In the genomic region with DNA sequence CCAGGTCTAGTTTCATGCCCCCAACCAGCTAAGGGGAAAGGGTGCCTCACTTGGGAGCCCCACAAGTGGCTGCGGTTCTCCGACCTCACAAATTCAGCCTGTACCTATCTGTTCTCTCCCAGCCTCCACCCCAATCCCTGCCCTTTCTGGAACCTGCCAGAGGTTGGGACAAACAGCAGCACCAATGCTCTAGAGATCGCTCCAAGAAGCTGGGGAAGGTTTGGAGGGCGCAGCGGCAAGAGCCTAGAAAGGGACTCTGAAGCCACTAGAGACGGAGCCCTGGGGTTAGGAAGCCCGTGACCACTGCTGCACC, we compare ENCODE assay signal across 14 cellular contexts.
A peak's percentile ranks its signal among the peaks of the same experiment; 100 is the strongest.
DNase-seq lines count a peak whose midpoint lies in the region; TF ChIP-seq lines count a peak whose summit lies in the region.
"Had no signal": no experiment of that assay in that cellular context is flagged by ENCODE, and none has a peak within 500 bp of the region (broad histone marks: within the 10 kb centered on the region; RNA-seq: fewer than 3 reads in every experiment).

No MANE protein-coding gene starts in this region.

- peaks cover 0 to 5% of the 10 kb centered on the region in 2 donors for H3K4me1 ChIP-seq in neuronal stem cell (ENCODE audit: control insufficient read depth in 2 of 2, insufficient read depth in 1 of 2, low read depth in 1 of 2, low read length in 2 of 2)

- peak overlapping the region in 1 of 2 donors; percentile 54 for H3K4me3 ChIP-seq in neuronal stem cell (ENCODE audit: low read length in 2 of 2)

- peak overlapping the region; percentile 22 for H3K27ac Mint-ChIP-seq in chondrocyte (ENCODE audit: unreplicated experiment)
- H3K27ac Mint-ChIP-seq in activated CD4-positive, alpha-beta T cell treated with anti-CD3 and anti-CD28 coated beads, Interleukin-2, amount 10 ng/mL, durations not matched to agents 24 days and 14 days: no peak overlapping the region
- H3K27ac Mint-ChIP-seq: CD14-positive monocyte; CD8-positive, alpha-beta T cell had no signal

- no peaks in the 10 kb centered on the region for H3K36me3 Mint-ChIP-seq in chondrocyte (ENCODE audit: low read depth)
- H3K36me3 Mint-ChIP-seq in activated CD4-positive, alpha-beta T cell treated with anti-CD3 and anti-CD28 coated beads, Interleukin-2, amount 10 ng/mL, durations not matched to agents 24 days and 14 days (ENCODE audit: low read depth): no peaks in the 10 kb centered on the region
- H3K36me3 Mint-ChIP-seq: CD14-positive monocyte; CD8-positive, alpha-beta T cell had no signal

- no peak overlapping the region for H3K4me2 ChIP-seq in neuronal stem cell (ENCODE audit: insufficient read depth, low read length, poor library complexity, severe bottlenecking)

- DNase-seq in activated effector memory CD4-positive, alpha-beta T cell treated with anti-CD3 and anti-CD28 coated beads, Interleukin-2, amount 50 U/mL, for 16 hours: peak; percentile 44
- DNase-seq in activated effector memory CD4-positive, alpha-beta T cell treated with Interleukin-2 at 50 U/mL for 16 hours: no peak
- no peak for DNase-seq in chondrocyte (ENCODE audit: low spot score)
- DNase-seq in neuronal stem cell (ENCODE audit: low spot score): no peak
- DNase-seq in activated CD4-positive, alpha-beta T cell treated with anti-CD3 and anti-CD28 coated beads, Interleukin-2, amount 10 ng/mL, durations not matched to agents 24 days and 14 days: no peak
- no peak for DNase-seq in stimulated activated CD8-positive, alpha-beta memory T cell treated with anti-CD3 and anti-CD28 coated beads, Interleukin-4, amount 100 ng/mL, for 48 hours
- DNase-seq in HT-29 (ENCODE audit: low spot score): no peak
- no peak for DNase-seq in foreskin melanocyte
- DNase-seq: CD8-positive, alpha-beta T cell; COR-L47; DMS153; DMS79 treated with DMSO at 0.1 percent for 48 hours had no signal

- H3K27me3 ChIP-seq in neuronal stem cell (ENCODE audit: control insufficient read depth in 3 of 3, insufficient read depth in 3 of 3, low read depth in 1 of 3, low read length in 3 of 3): peaks cover 0 to 4% (median 0%) of the 10 kb centered on the region in 3 experiments

- H3K27ac ChIP-seq in neuronal stem cell (replicated peaks; ENCODE audit: low read length): no peak overlapping the region
- H3K27ac ChIP-seq: 22Rv1 had no signal

- H3K4me1 Mint-ChIP-seq in chondrocyte (ENCODE audit: low read depth): peaks cover 23% of the 10 kb centered on the region
- no peaks in the 10 kb centered on the region for H3K4me1 Mint-ChIP-seq in activated CD4-positive, alpha-beta T cell treated with anti-CD3 and anti-CD28 coated beads, Interleukin-2, amount 10 ng/mL, durations not matched to agents 24 days and 14 days
- H3K4me1 Mint-ChIP-seq: CD14-positive monocyte had no signal

- H3K9me3 Mint-ChIP-seq in chondrocyte (ENCODE audit: low read depth): no peaks in the 10 kb centered on the region
- no peaks in the 10 kb centered on the region for H3K9me3 Mint-ChIP-seq in activated CD4-positive, alpha-beta T cell treated with anti-CD3 and anti-CD28 coated beads, Interleukin-2, amount 10 ng/mL, durations not matched to agents 24 days and 14 days
- H3K9me3 Mint-ChIP-seq: CD14-positive monocyte; CD8-positive, alpha-beta T cell had no signal

- H4K8ac ChIP-seq in neuronal stem cell (ENCODE audit: low read depth, low read length): no peak overlapping the region

- H3K23ac ChIP-seq in neuronal stem cell (ENCODE audit: low read depth, low read length, poor library complexity): no peak overlapping the region

- H2AFZ ChIP-seq in neuronal stem cell (ENCODE audit: low read length): no peak overlapping the region

- no CpG with 5 or more reads among the region's 7 CpGs for WGBS in neuronal stem cell (ENCODE audit: extremely low coverage in 2 of 2, insufficient read length in 2 of 2, insufficient replicate concordance in 1 of 2), 2 donors

- no peaks in the 10 kb centered on the region for H3K9me3 ChIP-seq in neuronal stem cell (replicated peaks in 1 of 2; ENCODE audit: control insufficient read depth in 2 of 2, insufficient read depth in 1 of 2, low read depth in 1 of 2, low read length in 2 of 2)

- H2BK12ac ChIP-seq in neuronal stem cell (ENCODE audit: low read length): no peak overlapping the region

- H3K27me3 Mint-ChIP-seq in chondrocyte (ENCODE audit: low read depth): no peaks in the 10 kb centered on the region
- no peaks in the 10 kb centered on the region for H3K27me3 Mint-ChIP-seq in activated CD4-positive, alpha-beta T cell treated with anti-CD3 and anti-CD28 coated beads, Interleukin-2, amount 10 ng/mL, durations not matched to agents 24 days and 14 days

- H4K91ac ChIP-seq in neuronal stem cell (ENCODE audit: low read depth, low read length, poor library complexity): no peak overlapping the region

- no peak overlapping the region for H2AK5ac ChIP-seq in neuronal stem cell (ENCODE audit: low read depth, low read length)

- H2BK5ac ChIP-seq in neuronal stem cell (ENCODE audit: low read length): no peak overlapping the region

- H3K79me1 ChIP-seq in neuronal stem cell (ENCODE audit: low read depth, low read length): no peaks in the 10 kb centered on the region

- peak overlapping the region; percentile 9 for H3K18ac ChIP-seq in neuronal stem cell (ENCODE audit: low read length)

- intact Hi-C loops in activated CD4-positive, alpha-beta T cell treated with anti-CD3 and anti-CD28 coated beads, Interleukin-2, amount 10 ng/mL, durations not matched to agents 24 days and 14 days (cut with micrococcal nuclease): no loop called here

- H3K14ac ChIP-seq in neuronal stem cell (ENCODE audit: low read length): no peak overlapping the region

- H3K4me3 Mint-ChIP-seq in chondrocyte (ENCODE audit: unreplicated experiment): no peak overlapping the region
- H3K4me3 Mint-ChIP-seq in activated CD4-positive, alpha-beta T cell treated with anti-CD3 and anti-CD28 coated beads, Interleukin-2, amount 10 ng/mL, durations not matched to agents 24 days and 14 days: no peak overlapping the region
- H3K4me3 Mint-ChIP-seq: CD14-positive monocyte; CD8-positive, alpha-beta T cell had no signal

- no peak overlapping the region for H3K9ac ChIP-seq in neuronal stem cell (ENCODE audit: low read depth, low read length, poor library complexity)

- H3K36me3 ChIP-seq in neuronal stem cell (replicated peaks in 1 of 2; ENCODE audit: control insufficient read depth in 2 of 2, insufficient read depth in 2 of 2, low read length in 2 of 2): no peaks in the 10 kb centered on the region

- H3K4ac ChIP-seq in neuronal stem cell (ENCODE audit: low read length): no peak overlapping the region

- TF ChIP-seq CTCF in chondrocyte (IDR thresholded peaks at IDR 0.05): no peak

- H2BK15ac ChIP-seq in neuronal stem cell (ENCODE audit: low read length): no peak overlapping the region

- H2BK120ac ChIP-seq in neuronal stem cell (ENCODE audit: low read depth, low read length): no peak overlapping the region
